Comparison of ENCODE assay signal across 14 cellular contexts in the genomic region with DNA sequence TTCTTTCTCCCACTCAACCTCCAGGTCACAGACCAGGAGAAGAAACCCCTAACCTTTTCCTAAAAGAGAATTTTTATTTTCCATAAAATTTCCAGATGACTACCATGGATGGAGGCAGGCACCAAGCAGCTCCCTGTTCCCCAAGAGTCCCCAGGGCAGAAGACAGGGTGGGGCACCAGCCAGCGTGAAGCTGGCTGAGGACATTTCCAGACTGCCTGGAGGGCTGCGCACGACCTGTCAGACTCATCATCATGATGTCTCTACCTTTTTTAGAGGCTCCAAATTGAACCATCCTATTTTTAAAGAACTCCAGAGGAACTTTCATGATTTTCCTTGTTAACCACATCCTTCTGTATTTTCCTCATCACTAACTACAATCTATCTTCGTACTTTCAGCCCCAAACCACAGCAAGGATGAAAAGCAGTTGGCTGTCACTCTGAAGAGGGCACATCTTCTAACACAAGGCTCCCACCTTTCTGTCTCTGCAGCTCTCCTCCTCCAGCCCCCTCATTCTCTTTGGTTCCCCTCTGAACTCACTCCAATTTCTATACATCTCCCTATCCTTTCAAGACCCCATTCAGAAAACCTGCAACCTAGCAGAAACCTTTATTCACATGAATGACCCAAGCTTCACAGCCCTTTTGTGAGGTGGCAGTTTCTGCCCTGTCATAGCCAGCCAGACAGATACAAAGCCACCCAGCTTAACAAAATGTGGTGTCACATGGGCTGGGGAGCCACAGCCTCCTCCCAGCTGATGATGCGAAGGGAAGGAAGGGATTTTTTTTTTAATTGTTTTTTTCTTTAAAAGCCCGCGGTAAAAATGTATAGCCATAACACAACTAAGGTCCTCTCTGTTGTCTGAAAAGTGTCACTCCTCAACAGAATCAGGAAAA. TPM values are rescaled to one million over a fixed set of nuclear protein-coding genes. Genes with fewer than 3 reads are reported as not detected.
DNase-seq lines count a peak whose midpoint lies in the region; ATAC-seq and TF ChIP-seq lines count a peak whose summit lies in the region.
"Had no signal": no experiment of that assay in that cellular context is flagged by ENCODE, and none has a peak within 500 bp of the region (broad histone marks: within the 10 kb centered on the region; RNA-seq: fewer than 3 reads in every experiment).

No MANE protein-coding gene starts in this region.

- H3K4me3 Mint-ChIP-seq in activated naive CD8-positive, alpha-beta T cell, result peak overlapping the region; percentile 30
- no peak overlapping the region for H3K4me3 Mint-ChIP-seq in natural killer cell treated with Interleukin-12 subunit alpha and Interleukin-12 subunit beta and Interleukin-15 and Interleukin-18, amount 100 ng/mL, for 72 hours

- H3K4me1 ChIP-seq in GM23248 (ENCODE audit: insufficient read depth), result no peaks in the 10 kb centered on the region

- in situ Hi-C loops in GM13976 (cut with MboI; ENCODE audit: low sequenced_read_pairs, unreplicated experiment), result no loop called here
- in situ Hi-C loops in GM23248 (cut with MboI), result no loop called here

- H4K20me1 ChIP-seq in GM23248 (ENCODE audit: insufficient read depth), result peaks cover 12% of the 10 kb centered on the region

- H3K79me2 ChIP-seq in GM23248 (ENCODE audit: insufficient read depth), result peaks cover 100% of the 10 kb centered on the region

- H3K9ac ChIP-seq in GM23248, result peak overlapping the region; percentile 10; the same call in 1 of the 2 replicates

- H3K4me1 Mint-ChIP-seq in activated naive CD8-positive, alpha-beta T cell (ENCODE audit: low read depth), result peaks cover 39% of the 10 kb centered on the region
- peaks cover 33 to 41% of the 10 kb centered on the region in 2 donors for H3K4me1 Mint-ChIP-seq in natural killer cell treated with Interleukin-12 subunit alpha and Interleukin-12 subunit beta and Interleukin-15 and Interleukin-18, amount 100 ng/mL, for 72 hours (ENCODE audit: low read depth in 2 of 2)

- H3K27me3 Mint-ChIP-seq in activated naive CD8-positive, alpha-beta T cell, result no peaks in the 10 kb centered on the region
- no peaks in the 10 kb centered on the region for H3K27me3 Mint-ChIP-seq in natural killer cell treated with Interleukin-12 subunit alpha and Interleukin-12 subunit beta and Interleukin-15 and Interleukin-18, amount 100 ng/mL, for 72 hours

- H3K9me3 ChIP-seq in GM23248 (ENCODE audit: low read depth), result no peaks in the 10 kb centered on the region
- H3K9me3 ChIP-seq: ovary, thoracic aorta had no signal

- TF ChIP-seq CTCF in GM13976 (IDR thresholded peaks at IDR 0.05; ENCODE audit: borderline replicate concordance, control extremely low read depth, extremely low read depth, insufficient read depth, missing control alignments), result no peak

- DNase-seq in GM13976 (ENCODE audit: low spot score) (peak; percentile 37), GM23248 (no peak), NCI-H1105 treated with DMSO at 0.1 percent for 48 hours (lab: John Stamatoyannopoulos, UW) (no peak), COR-L47 (lab: John Stamatoyannopoulos, UW) (no peak), NCI-H748 treated with DMSO at 0.1 percent for 48 hours (lab: John Stamatoyannopoulos, UW) (no peak)
- DNase-seq in natural killer cell treated with Interleukin-12 subunit alpha and Interleukin-12 subunit beta and Interleukin-15 and Interleukin-18, amount 100 ng/mL, for 72 hours (ENCODE audit: low spot score), result no peak
- DNase-seq: central memory CD4-positive, alpha-beta T cell; kidney glomerular epithelial cell; NCI-H526 had no signal

- WGBS in GM23248 (ENCODE audit: low coverage in 1 of 2, low lambda C conversion rate in 2 of 2, missing lambda C conversion rate in 2 of 2), 2 experiments, result 92 to 93% methylated on average over 7 of the region's 7 CpGs

- no peaks in the 10 kb centered on the region for H3K9me3 Mint-ChIP-seq in activated naive CD8-positive, alpha-beta T cell (ENCODE audit: low read depth)
- H3K9me3 Mint-ChIP-seq in natural killer cell treated with Interleukin-12 subunit alpha and Interleukin-12 subunit beta and Interleukin-15 and Interleukin-18, amount 100 ng/mL, for 72 hours, result no peaks in the 10 kb centered on the region

- no peaks in the 10 kb centered on the region for H3K9me2 ChIP-seq in GM23248 (ENCODE audit: insufficient read depth)

- H3K4me2 ChIP-seq in GM23248 (ENCODE audit: unreplicated experiment), result no peak overlapping the region

- H3K36me3 ChIP-seq in GM23248 (ENCODE audit: low read depth), result peaks cover 14% of the 10 kb centered on the region; the same call in 1 of the 2 replicates
- H3K36me3 ChIP-seq: ovary had no signal

- peak; percentile 70 to 75 for ATAC-seq in natural killer cell treated with Interleukin-12 subunit alpha and Interleukin-12 subunit beta and Interleukin-15 and Interleukin-18, amount 100 ng/mL, for 72 hours
- ATAC-seq: SK-N-SH treated with all-trans-retinoic acid at 6 μM for 48 hours had no signal

- H3K4me3 ChIP-seq in GM23248, result no peak overlapping the region
- H3K4me3 ChIP-seq: ovary, thoracic aorta had no signal

- peak overlapping the region; percentile 69 for H3K27ac Mint-ChIP-seq in activated naive CD8-positive, alpha-beta T cell
- H3K27ac Mint-ChIP-seq in natural killer cell treated with Interleukin-12 subunit alpha and Interleukin-12 subunit beta and Interleukin-15 and Interleukin-18, amount 100 ng/mL, for 72 hours, result peak overlapping the region; percentile 28 to 69

- no peaks in the 10 kb centered on the region for H3K27me3 ChIP-seq in GM23248 (replicated peaks; ENCODE audit: insufficient read depth)
- H3K27me3 ChIP-seq: ovary had no signal

- H2AFZ ChIP-seq in GM23248, result no peak overlapping the region

- peaks cover 1% of the 10 kb centered on the region for H3K36me3 Mint-ChIP-seq in activated naive CD8-positive, alpha-beta T cell
- peaks cover 20% of the 10 kb centered on the region for H3K36me3 Mint-ChIP-seq in natural killer cell treated with Interleukin-12 subunit alpha and Interleukin-12 subunit beta and Interleukin-15 and Interleukin-18, amount 100 ng/mL, for 72 hours

- no peak overlapping the region for H3K27ac ChIP-seq in GM23248
- H3K27ac ChIP-seq: HL-60, ovary, thoracic aorta had no signal

- no peaks in the 10 kb centered on the region; the same call in 1 of the 2 replicates for H3F3A ChIP-seq in GM23248 (ENCODE audit: insufficient read depth)

RNA-seq across cellular contexts. Expression of a gene that starts 11.1 kb away (rescaled TPM):
- 19.0 and 20.9 TPM in 2 replicates for total RNA-seq in GM23248 (2014; rRNA removed; shearing (Covaris generic))
- 13.2 TPM in 2 replicates for polyA plus RNA-seq in GM23248 (2016; fragmentation: Nextera tagmentation; extraction: Ambion mirVana)
- total RNA-seq in natural killer cell treated with Interleukin-12 subunit alpha and Interleukin-12 subunit beta and Interleukin-15 and Interleukin-18, amount 100 ng/mL, for 72 hours, result 10 to 100 TPM; 20.6 to 24.9 TPM

RNA-seq across cellular contexts. Expression of a gene that starts 16.7 kb away (rescaled TPM):
- total RNA-seq in GM23248 (2014; rRNA removed; shearing (Covaris generic)), result 12.8 and 17.2 TPM in 2 replicates
- 36.0 and 41.7 TPM in 2 replicates for polyA plus RNA-seq in GM23248 (2016; fragmentation: Nextera tagmentation; extraction: Ambion mirVana)
- 10 to 100 TPM; 54.7 to 71.9 TPM for total RNA-seq in natural killer cell treated with Interleukin-12 subunit alpha and Interleukin-12 subunit beta and Interleukin-15 and Interleukin-18, amount 100 ng/mL, for 72 hours
